Comparison of ENCODE assay signal across 25 cellular contexts in the genomic region with DNA sequence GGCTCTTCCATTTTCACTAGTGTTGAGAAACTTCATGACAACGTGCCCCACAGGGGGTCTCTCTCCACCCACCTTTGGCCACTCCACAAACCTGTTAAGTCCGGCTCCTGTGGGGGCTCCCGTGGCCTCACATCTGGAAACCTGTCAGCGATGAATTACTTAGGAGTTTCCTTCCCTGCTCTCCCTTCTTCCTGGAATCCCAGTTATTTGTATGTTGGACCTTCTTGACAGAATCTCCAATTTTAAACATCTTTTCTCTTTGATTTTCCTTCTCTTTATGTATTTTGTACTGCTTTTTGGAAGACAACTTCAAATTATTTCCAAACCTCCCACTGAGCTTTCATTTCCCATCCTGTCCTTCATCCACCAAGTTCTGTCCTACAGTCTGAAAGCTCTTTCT.
"Had no signal": no experiment of that assay in that cellular context is flagged by ENCODE, and none has a peak within 500 bp of the region (broad histone marks: within the 10 kb centered on the region; RNA-seq: fewer than 3 reads in every experiment).

No MANE protein-coding gene starts in this region.

- H2AFZ ChIP-seq: neural progenitor cell had no signal

- H3K27ac ChIP-seq: foreskin keratinocyte, heart left ventricle, left lung, lower lobe of right lung, neural progenitor cell, spleen, tibial nerve, WERI-Rb-1 had no signal

- H3K36me3 ChIP-seq: lower lobe of right lung, neural progenitor cell, WERI-Rb-1 had no signal

- H3K9ac ChIP-seq: neural progenitor cell had no signal

- DNase-seq: activated CD4-positive, alpha-beta T cell treated with anti-CD3 and anti-CD28 coated beads for 48 hours; activated CD4-positive, alpha-beta T cell treated with anti-CD3 and anti-CD28 coated beads, Interleukin-2, amount 50 U/mL, for 48 hours; activated CD8-positive, alpha-beta memory T cell treated with anti-CD3 and anti-CD28 coated beads for 24 hours; activated gamma-delta T cell; activated naive CD4-positive, alpha-beta T cell treated with anti-CD3 and anti-CD28 coated beads, Interleukin-2, amount 50 U/mL, for 16 hours; activated T-cell treated with anti-CD3 and anti-CD28 coated beads, Interleukin-2, amount 50 U/mL, for 1 hour; amygdala; caudate nucleus; effector memory CD4-positive, alpha-beta T cell; foreskin keratinocyte; heart left ventricle; kidney glomerular epithelial cell; left lung; lower lobe of right lung; mesendoderm; natural killer cell; occipital lobe; right cardiac atrium; spleen; stimulated activated naive CD4-positive, alpha-beta T cell treated with Interleukin-2 at 50 U/mL for 16 hours; T-helper 1 cell; WERI-Rb-1 had no signal

- H3K4me1 ChIP-seq: foreskin keratinocyte, neural progenitor cell, tibial nerve had no signal

- H3K4me2 ChIP-seq: neural progenitor cell had no signal

- H3K27me3 ChIP-seq: foreskin keratinocyte, heart left ventricle, left lung, neural progenitor cell, spleen, tibial nerve had no signal

- H3K4me3 ChIP-seq: heart left ventricle, left lung, lower lobe of right lung, neural progenitor cell, spleen, tibial nerve had no signal

- ATAC-seq: activated CD4-positive, CD25-positive, alpha-beta regulatory T cell treated with anti-CD3 and anti-CD28 coated beads, Interleukin-2, amount 50 U/mL, for 24 hours; foreskin keratinocyte; heart left ventricle; left lung; lower lobe of right lung; natural killer cell; right cardiac atrium had no signal
